10 cellular contexts compared by ENCODE assay signal in the genomic region with DNA sequence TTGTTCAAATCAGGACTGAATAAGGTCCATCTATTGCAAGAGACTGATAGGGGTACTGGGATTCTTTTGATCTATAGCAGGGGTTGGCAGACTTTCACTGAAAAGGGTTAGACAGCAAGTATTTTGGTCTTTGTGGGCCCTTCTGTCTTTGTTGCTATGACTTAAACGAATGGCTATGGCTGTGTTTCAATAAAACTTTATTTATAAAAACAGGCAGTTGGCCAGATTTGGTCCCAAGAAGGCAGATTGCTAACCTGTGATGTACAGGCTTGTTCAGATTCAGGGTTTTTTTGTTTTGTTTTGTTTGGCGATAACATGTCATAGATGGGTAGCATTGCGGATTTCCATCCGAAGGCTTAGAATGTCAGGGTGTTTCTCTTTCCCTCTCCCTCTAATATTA.
"Had no signal": no experiment of that assay in that cellular context is flagged by ENCODE, and none has a peak within 500 bp of the region (broad histone marks: within the 10 kb centered on the region; RNA-seq: fewer than 3 reads in every experiment).

No MANE protein-coding gene starts in this region.

- H3K4me2 ChIP-seq: KMS-11 had no signal

- H3K4me1 ChIP-seq: HAP-1 had no signal

- FAIRE-seq: HTR-8/SVneo had no signal

- ATAC-seq: HCT116 had no signal

- H2AFZ ChIP-seq: GM23248 had no signal

- H3K27ac ChIP-seq: GM23248, KMS-11 had no signal

- H3K36me3 ChIP-seq: HAP-1 had no signal

- H3K4me3 ChIP-seq: GM23248, HAP-1 had no signal

- H3K9ac ChIP-seq: GM23248, KMS-11 had no signal

- DNase-seq: GM23248, GOT3, H7, HFFc6, IMR-90, KBM-7 had no signal
